Comparison of ENCODE assay signal across 8 cellular contexts in the genomic region with DNA sequence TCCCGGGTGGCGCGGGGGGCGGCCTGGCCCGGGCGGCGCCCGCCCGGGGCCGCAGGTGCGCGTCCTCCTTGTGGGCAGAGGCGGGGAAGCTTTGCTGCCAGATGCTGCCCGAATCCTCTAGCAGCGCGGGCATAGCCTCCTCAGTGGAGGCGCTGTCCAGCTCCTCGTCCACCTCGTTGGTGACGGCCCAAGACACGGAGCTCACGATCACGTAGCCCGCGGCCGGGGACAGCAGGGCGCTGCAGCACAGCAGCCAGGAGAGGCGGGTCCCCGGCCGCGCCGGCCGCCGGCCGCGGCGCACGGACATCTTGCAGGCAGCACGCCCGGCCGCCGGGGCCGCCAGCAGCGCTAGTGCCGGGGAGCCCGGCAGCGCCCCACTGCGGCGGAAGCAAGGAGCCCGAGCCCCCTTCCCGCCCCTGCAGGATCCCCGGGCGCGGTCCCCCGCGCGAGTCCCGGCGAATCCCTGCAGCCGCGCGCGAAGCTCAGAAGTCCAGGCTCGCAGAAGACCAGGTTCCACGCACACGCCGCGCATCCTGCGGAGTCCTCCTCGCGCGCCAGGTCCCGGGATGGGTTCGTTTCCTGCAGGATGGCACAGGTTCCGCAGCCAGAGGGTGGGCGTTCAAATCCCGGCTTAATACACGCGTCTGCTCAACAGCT. TPM values are rescaled to one million over a fixed set of nuclear protein-coding genes. Genes with fewer than 3 reads are reported as not detected.
A peak's percentile ranks its signal among the peaks of the same experiment; 100 is the strongest.
DNase-seq lines count a peak whose midpoint lies in the region; ATAC-seq and TF ChIP-seq lines count a peak whose summit lies in the region.

A gene with protein sequence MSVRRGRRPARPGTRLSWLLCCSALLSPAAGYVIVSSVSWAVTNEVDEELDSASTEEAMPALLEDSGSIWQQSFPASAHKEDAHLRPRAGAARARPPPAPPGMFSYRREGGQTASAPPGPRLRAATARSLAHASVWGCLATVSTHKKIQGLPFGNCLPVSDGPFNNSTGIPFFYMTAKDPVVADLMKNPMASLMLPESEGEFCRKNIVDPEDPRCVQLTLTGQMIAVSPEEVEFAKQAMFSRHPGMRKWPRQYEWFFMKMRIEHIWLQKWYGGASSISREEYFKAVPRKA (minus strand): TSS at position 353 of the 657 bp plus-strand sequence. CDS start 46 bp downstream, at position 307.

- ATAC-seq in GM21528 (IDR thresholded peaks at IDR 0.05; ENCODE audit: low FRiP score, unreplicated experiment), result no peak
- no peak for ATAC-seq in HG03139 (IDR thresholded peaks at IDR 0.05; ENCODE audit: unreplicated experiment)

- peak; percentile 39 for TF ChIP-seq CTCF in kidney epithelial cell (IDR thresholded peaks at IDR 0.05; ENCODE audit: insufficient read depth, low read length, poor library complexity, severe bottlenecking)

- peaks cover 10% of the 10 kb centered on the region for H3K27me3 ChIP-seq in kidney epithelial cell (ENCODE audit: control insufficient read depth, insufficient read depth, low read length)

- H3K36me3 ChIP-seq in kidney epithelial cell (ENCODE audit: control insufficient read depth, insufficient read depth, low read length), result no peaks in the 10 kb centered on the region

- DNase-seq in DMS114 treated with DMSO at 0.1 percent for 48 hours (lab: John Stamatoyannopoulos, UW; ENCODE audit: unreplicated experiment) (peak; percentile 47), M059J (ENCODE audit: low read depth) (peak; percentile 71), kidney epithelial cell (ENCODE audit: low read depth) (no peak)
- peak; percentile 62 for DNase-seq in activated CD4-positive, CD25-positive, alpha-beta regulatory T cell treated with anti-CD3 and anti-CD28 coated beads, Interleukin-2, amount 50 U/mL, for 72 hours
- DNase-seq in stimulated activated CD4-positive, alpha-beta T cell treated with anti-CD3 and anti-CD28 coated beads, Interleukin-15, amount 100 ng/mL, for 1 hour (ENCODE audit: low read depth in 1 of 2, low spot score in 1 of 2), result peak; percentile 6 to 40

- H3K27ac ChIP-seq in cingulate gyrus (ENCODE audit: low read depth, low read length), result peak within 1 kb of the TSS; percentile 10

- peak within 1 kb of the TSS; percentile 51 for H3K4me3 ChIP-seq in kidney epithelial cell (ENCODE audit: low read depth, low read length)

RNA-seq across cellular contexts. Expression of the gene that starts here (rescaled TPM):
- 0.15 and 0.86 TPM in 2 replicates for total RNA-seq in M059J (2014; rRNA removed; shearing (Covaris generic))
- 0.07 and 0.17 TPM in 2 replicates for total RNA-seq in kidney epithelial cell

Comparison
In these comparisons a context has a peak if more than half of its experiments do, and no peak if none do; other contexts are left out.
1. Peak in DNase-seq in M059J; RNA of the gene not detected or under 1 TPM.